Comparison of ENCODE assay signal across 1 cellular context in genomic region chr20:31837896-31838397, GRCh38.
TF ChIP-seq lines count a peak whose summit lies in the region.

No MANE protein-coding gene starts in this region.

TF ChIP-seq in IMR-90, 13 proteins besides CTCF, POLR2A, EP300 and RAD21:
- TF ChIP-seq RFX5 (IDR thresholded peaks at IDR 0.05; ENCODE audit: low read depth, low read length), result no peak
- no peak for TF ChIP-seq MXI1 (IDR thresholded peaks at IDR 0.05; ENCODE audit: borderline replicate concordance, low read depth, low read length)
- TF ChIP-seq MAZ (IDR thresholded peaks at IDR 0.05; ENCODE audit: borderline replicate concordance, low read depth, low read length), result no peak
- no peak for TF ChIP-seq NFE2L2 (IDR thresholded peaks at IDR 0.05; ENCODE audit: low read depth, low read length)
- no peak for TF ChIP-seq ELK1 (IDR thresholded peaks at IDR 0.05; ENCODE audit: borderline replicate concordance, low read depth, low read length)
- TF ChIP-seq MAFK (IDR thresholded peaks at IDR 0.05; ENCODE audit: low read depth, low read length), result no peak
- no peak for TF ChIP-seq CEBPB (IDR thresholded peaks at IDR 0.05; ENCODE audit: low read depth, low read length)
- TF ChIP-seq RCOR1 (IDR thresholded peaks at IDR 0.05; ENCODE audit: insufficient replicate concordance, low read length), result no peak
- TF ChIP-seq SMC3 (IDR thresholded peaks at IDR 0.05; ENCODE audit: low read depth, low read length), result no peak
- TF ChIP-seq USF2 (IDR thresholded peaks at IDR 0.05; ENCODE audit: low read depth, low read length), result no peak
- TF ChIP-seq BHLHE40 (IDR thresholded peaks at IDR 0.05; ENCODE audit: low read depth, low read length), result no peak
- no peak for TF ChIP-seq CHD1 (IDR thresholded peaks at IDR 0.05; ENCODE audit: low read depth, low read length)
- no peak for TF ChIP-seq FOS (IDR thresholded peaks at IDR 0.05; ENCODE audit: low read depth, low read length)
TF ChIP-seq in IMR-90: peak in this region for 0.
